18 cellular contexts compared by ENCODE assay signal in genomic region chr5:180142824-180143610, GRCh38.
A peak's percentile ranks its signal among the peaks of the same experiment; 100 is the strongest.
DNase-seq lines count a peak whose midpoint lies in the region; ATAC-seq and TF ChIP-seq lines count a peak whose summit lies in the region.
"Had no signal": no experiment of that assay in that cellular context is flagged by ENCODE, and none has a peak within 500 bp of the region (broad histone marks: within the 10 kb centered on the region; RNA-seq: fewer than 3 reads in every experiment).

No MANE protein-coding gene starts in this region.

- H3K27ac Mint-ChIP-seq in glutamatergic neuron (ENCODE audit: unreplicated experiment) (peak overlapping the region; percentile 98), immature natural killer cell (no peak overlapping the region)

- peaks cover 15% of the 10 kb centered on the region for H3K4me1 Mint-ChIP-seq in glutamatergic neuron (ENCODE audit: low read depth, unreplicated experiment)
- H3K4me1 Mint-ChIP-seq in immature natural killer cell, result no peaks in the 10 kb centered on the region

- no peak for TF ChIP-seq POLR2A in stomach (IDR thresholded peaks at IDR 0.05)

- no peak overlapping the region for H3K27ac ChIP-seq in HEK293 (ENCODE audit: extremely low read depth, low read depth, low read length)
- H3K27ac ChIP-seq in stomach, result no peak overlapping the region
- H3K27ac ChIP-seq: 22Rv1, BLaER1, RWPE1, SJCRH30 had no signal

- H3K36me3 Mint-ChIP-seq in glutamatergic neuron (ENCODE audit: unreplicated experiment) (peaks cover 17% of the 10 kb centered on the region), immature natural killer cell (peaks cover 0 to 7% (median 0%) of the 10 kb centered on the region in 3 donors)

- H3K4me3 Mint-ChIP-seq in glutamatergic neuron (ENCODE audit: unreplicated experiment) (no peak overlapping the region), immature natural killer cell (no peak overlapping the region)

- POLR2A ChIA-PET in HEK293 (lab: Yijun Ruan, JAX), result no interaction called here

- no peak for TF ChIP-seq CTCF in HEK293 (tag by site-specific recombination; IDR thresholded peaks at IDR 0.05)
- TF ChIP-seq CTCF in glutamatergic neuron (IDR thresholded peaks at IDR 0.05; ENCODE audit: partially characterized antibody, unreplicated experiment), result no peak
- no peak for TF ChIP-seq CTCF in stomach (IDR thresholded peaks at IDR 0.05)

- no peak for TF ChIP-seq EP300 in stomach (IDR thresholded peaks at IDR 0.05)

- peaks cover 0 to 45% (median 9%) of the 10 kb centered on the region in 3 donors for H3K27me3 ChIP-seq in stomach
- H3K27me3 ChIP-seq: BLaER1, SJCRH30 had no signal

- peaks cover 22% of the 10 kb centered on the region for H3K9me3 Mint-ChIP-seq in glutamatergic neuron (ENCODE audit: unreplicated experiment)
- H3K9me3 Mint-ChIP-seq in immature natural killer cell, result peaks cover 0 to 14% (median 4%) of the 10 kb centered on the region in 6 donors

- ATAC-seq in sciatic nerve, result no peak

- CTCF ChIA-PET in HEK293 (lab: Yijun Ruan, JAX), result no interaction called here

- no peaks in the 10 kb centered on the region for H3K9me3 ChIP-seq in HEK293 (ENCODE audit: control insufficient read depth, insufficient read depth, low read depth, low read length)
- peaks cover 5 to 15% (median 12%) of the 10 kb centered on the region in 4 donors for H3K9me3 ChIP-seq in stomach
- H3K9me3 ChIP-seq: SJCRH30 had no signal

- H3K36me3 ChIP-seq in HEK293 (ENCODE audit: control insufficient read depth in 2 of 2, insufficient read depth in 1 of 2, low read length in 2 of 2) (no peaks in the 10 kb centered on the region), stomach (no peaks in the 10 kb centered on the region)
- H3K36me3 ChIP-seq: BLaER1, MG63, SJCRH30 had no signal

- intact Hi-C loops in sciatic nerve (cut with DNase I), result no loop called here
- intact Hi-C loops in stomach (cut with DNase I; ENCODE audit: low total_unique reads), result no loop called here

- H3K27me3 Mint-ChIP-seq in glutamatergic neuron (ENCODE audit: unreplicated experiment) (peaks cover 9% of the 10 kb centered on the region), immature natural killer cell (ENCODE audit: low read depth in 3 of 3) (peaks cover 6 to 11% (median 9%) of the 10 kb centered on the region in 3 donors)

- H3K4me1 ChIP-seq in HEK293 (ENCODE audit: control insufficient read depth, insufficient read depth, low read length), result no peaks in the 10 kb centered on the region
- no peaks in the 10 kb centered on the region for H3K4me1 ChIP-seq in stomach
- H3K4me1 ChIP-seq: SJCRH30 had no signal

- H3K4me3 ChIP-seq in HEK293 (ENCODE audit: low read depth, low read length), result no peak overlapping the region
- no peak overlapping the region for H3K4me3 ChIP-seq in stomach
- H3K4me3 ChIP-seq: BLaER1, MG63, SJCRH30 had no signal

- DNase-seq in DMS 273 (lab: John Stamatoyannopoulos, UW; ENCODE audit: unreplicated experiment), result peak; percentile 61
- DNase-seq in DMS 273 treated with DMSO at 0.1 percent for 48 hours (lab: John Stamatoyannopoulos, UW), result no peak
- DNase-seq in glutamatergic neuron, result no peak
- DNase-seq in sciatic nerve (ENCODE audit: low spot score), result peak; percentile 51
- DNase-seq in immature natural killer cell, result no peak
- DNase-seq in stomach, result no peak
- DNase-seq in kidney glomerular epithelial cell (lab: John Stamatoyannopoulos, UW), result no peak
- DNase-seq: DMS153; KBM-7; MG63; NCI-H1092 treated with DMSO at 0.1 percent for 48 hours; NK-92 treated with Interleukin-12 subunit alpha and Interleukin-12 subunit beta, amount 100 ng/mL, for 24 hours; OCI-M1; SJCRH30 had no signal

- 61 to 76% (median 71%) methylated on average over 7 to 13 of the region's 13 CpGs; no CpG with 5 or more reads in 1 of the 5 donors for WGBS in stomach, 5 donors

TF ChIP-seq in HEK293, 187 proteins besides CTCF, POLR2A, EP300 and RAD21:
- TF ChIP-seq ZIC2 (tag by site-specific recombination; IDR thresholded peaks at IDR 0.05), result peak; percentile 85
- no peak for TF ChIP-seq ZNF202 (tag by site-specific recombination; IDR thresholded peaks at IDR 0.05; ENCODE audit: borderline replicate concordance)
- no peak for TF ChIP-seq ZSCAN16 (tag by site-specific recombination; IDR thresholded peaks at IDR 0.05)
TF ChIP-seq in HEK293: peak in this region for 1.

Comparison
In these comparisons a context has a peak if more than half of its experiments do, and no peak if none do; other contexts are left out.
1. DNase-seq: peak in DMS 273 (single experiment) and sciatic nerve (single experiment); none in DMS 273 treated with DMSO at 0.1 percent for 48 hours (single experiment), glutamatergic neuron (single experiment), immature natural killer cell (0 of 3), stomach (single experiment) and kidney glomerular epithelial cell (single experiment).